In genomic region chr10:2619472-2619871, GRCh38 we compare ENCODE assay signal across 8 cellular contexts.
DNase-seq lines count a peak whose midpoint lies in the region; ATAC-seq and TF ChIP-seq lines count a peak whose summit lies in the region.
"Had no signal": no experiment of that assay in that cellular context is flagged by ENCODE, and none has a peak within 500 bp of the region (broad histone marks: within the 10 kb centered on the region; RNA-seq: fewer than 3 reads in every experiment).

No MANE protein-coding gene starts in this region.

- DNase-seq in ELR (ENCODE audit: low read depth), result peak; percentile 13
- DNase-seq in Kasumi-1 (lab: John Stamatoyannopoulos, UW), result peak; percentile 50 to 57
- DNase-seq in OCI-LY7 (ENCODE audit: low spot score), result peak; percentile 56
- peak; percentile 27 for DNase-seq in iPS DF 6.9 (ENCODE audit: low read depth, low spot score)
- DNase-seq in activated CD4-positive, CD25-positive, alpha-beta regulatory T cell (lab: John Stamatoyannopoulos, UW), result no peak
- no peak for DNase-seq in caudate nucleus (lab: John Stamatoyannopoulos, UW)
- DNase-seq: adrenal gland had no signal

- H3K27ac ChIP-seq in OCI-LY7 (ENCODE audit: low read depth, low read length, poor library complexity, severe bottlenecking), result no peak overlapping the region
- H3K27ac ChIP-seq in iPS DF 6.9 (ENCODE audit: low read length), result no peak overlapping the region
- H3K27ac ChIP-seq in caudate nucleus (ENCODE audit: low read depth, low read length), result no peak overlapping the region
- H3K27ac ChIP-seq: adrenal gland had no signal

- no peak overlapping the region for H2AFZ ChIP-seq in OCI-LY7 (ENCODE audit: low read length)

- no peaks in the 10 kb centered on the region for H4K20me1 ChIP-seq in OCI-LY7 (ENCODE audit: insufficient read depth, low read length)

- BruUV-seq in OCI-LY7 (replicated peaks; lab: Mats Ljungman, UMichigan), result no TSS peak

- TF ChIP-seq CTCF in OCI-LY7 (conservative IDR thresholded peaks at IDR 0.05; ENCODE audit: low read length), result peak; percentile 84

- H3K9me3 ChIP-seq in OCI-LY7 (ENCODE audit: low read length) (no peaks in the 10 kb centered on the region), iPS DF 6.9 (ENCODE audit: control insufficient read depth, insufficient read depth, low read length) (no peaks in the 10 kb centered on the region)
- H3K9me3 ChIP-seq: adrenal gland had no signal

- H3K27me3 ChIP-seq in iPS DF 6.9 (ENCODE audit: control insufficient read depth, insufficient read depth, low read length), result no peaks in the 10 kb centered on the region
- H3K27me3 ChIP-seq: adrenal gland had no signal

- H3K36me3 ChIP-seq in OCI-LY7 (ENCODE audit: insufficient read depth, low read length) (no peaks in the 10 kb centered on the region), iPS DF 6.9 (ENCODE audit: control insufficient read depth, insufficient read depth, low read length) (no peaks in the 10 kb centered on the region)
- H3K36me3 ChIP-seq: adrenal gland had no signal

- no peaks in the 10 kb centered on the region for H3K4me1 ChIP-seq in OCI-LY7 (ENCODE audit: insufficient read depth, low read length, poor library complexity, severe bottlenecking)
- no peaks in the 10 kb centered on the region for H3K4me1 ChIP-seq in iPS DF 6.9 (ENCODE audit: control insufficient read depth, insufficient read depth, low read length)
- H3K4me1 ChIP-seq: adrenal gland had no signal

- H3K79me2 ChIP-seq in OCI-LY7 (ENCODE audit: insufficient read depth, low read depth, low read length), result no peaks in the 10 kb centered on the region

- H3K4me2 ChIP-seq in OCI-LY7 (ENCODE audit: low read length), result no peak overlapping the region

- CTCF ChIA-PET in OCI-LY7 (lab: Charles Lee; ENCODE audit: unreplicated experiment), result no interaction called here

- H3K4me3 ChIP-seq in OCI-LY7 (ENCODE audit: low read depth, low read length, poor library complexity, severe bottlenecking) (no peak overlapping the region), iPS DF 6.9 (ENCODE audit: low read length) (no peak overlapping the region)
- H3K4me3 ChIP-seq: adrenal gland had no signal

- no CpG with 5 or more reads among the region's 4 CpGs for WGBS in iPS DF 6.9 (ENCODE audit: insufficient coverage, insufficient read length)

- no peaks in the 10 kb centered on the region for H3K9me2 ChIP-seq in OCI-LY7 (ENCODE audit: insufficient read depth, low read length)

- POLR2A ChIA-PET in OCI-LY7 (lab: Charles Lee), result interaction anchor here (1.1 kb wide), 1 partner anchor 17 kb away, joined by 3 read pairs; no protein-coding TSS in a partner anchor

- ATAC-seq in GM21447 (IDR thresholded peaks at IDR 0.05; ENCODE audit: unreplicated experiment), result no peak

- intact Hi-C loops in OCI-LY7 (cut with micrococcal nuclease; ENCODE audit: unreplicated experiment), result no loop called here

Comparison
In these comparisons a context has a peak if more than half of its experiments do, and no peak if none do; other contexts are left out.
1. DNase-seq: peak in ELR (single experiment), Kasumi-1 (2 of 2), OCI-LY7 (single experiment) and iPS DF 6.9 (single experiment); none in activated CD4-positive, CD25-positive, alpha-beta regulatory T cell (0 of 4) and caudate nucleus (0 of 61).